ENCODE assay signal across 7 cellular contexts in genomic region chr5:122101636-122102285, GRCh38. TPM values are rescaled to one million over a fixed set of nuclear protein-coding genes. Genes with fewer than 3 reads are reported as not detected.
A peak's percentile ranks its signal among the peaks of the same experiment; 100 is the strongest.
DNase-seq lines count a peak whose midpoint lies in the region; ATAC-seq, FAIRE-seq and TF ChIP-seq lines count a peak whose summit lies in the region.

No MANE protein-coding gene starts in this region.

- H4K20me1 ChIP-seq in astrocyte (ENCODE audit: insufficient read depth, low read length), result no peaks in the 10 kb centered on the region

- H3K27ac ChIP-seq in astrocyte (ENCODE audit: low read depth, low read length) (peak overlapping the region; percentile 55), liver (ENCODE audit: low read depth in 1 of 2, low read length in 2 of 2) (no peak overlapping the region)

- H3K27me3 ChIP-seq in GM06990 (replicated peaks; ENCODE audit: control insufficient read depth, insufficient read depth, low read length), result no peaks in the 10 kb centered on the region
- H3K27me3 ChIP-seq in astrocyte (ENCODE audit: insufficient read depth, low read length), result no peaks in the 10 kb centered on the region
- no peaks in the 10 kb centered on the region for H3K27me3 ChIP-seq in liver (ENCODE audit: control insufficient read depth in 4 of 4, insufficient read depth in 4 of 4, low read length in 3 of 4)

- peaks cover 27% of the 10 kb centered on the region for H3K4me1 ChIP-seq in astrocyte (ENCODE audit: insufficient read depth, low read length)
- no peaks in the 10 kb centered on the region for H3K4me1 ChIP-seq in liver (ENCODE audit: control insufficient read depth in 4 of 4, insufficient read depth in 4 of 4, low read length in 3 of 4)

- peak; percentile 79 to 81 for TF ChIP-seq RAD21 in liver (IDR thresholded peaks at IDR 0.05)

- H3K36me3 Mint-ChIP-seq in astrocyte (ENCODE audit: low read depth, unreplicated experiment), result no peaks in the 10 kb centered on the region
- no peaks in the 10 kb centered on the region for H3K36me3 Mint-ChIP-seq in naive thymus-derived CD8-positive, alpha-beta T cell

- WGBS in liver, result 24% methylated on average over 4 of the region's 4 CpGs

- DNase-seq in GM06990 (ENCODE audit: extremely low read depth, insufficient read length), result no peak
- DNase-seq in NCI-H1105 (lab: John Stamatoyannopoulos, UW), result peak; percentile 14
- peak; percentile 44 for DNase-seq in astrocyte (ENCODE audit: low read depth)
- DNase-seq in retina, result no peak
- no peak for DNase-seq in naive thymus-derived CD8-positive, alpha-beta T cell

- H3K36me3 ChIP-seq in GM06990 (ENCODE audit: control insufficient read depth, insufficient read depth, low read length) (no peaks in the 10 kb centered on the region), astrocyte (ENCODE audit: insufficient read depth, low read length) (no peaks in the 10 kb centered on the region), liver (ENCODE audit: control insufficient read depth in 4 of 4, insufficient read depth in 3 of 4, low read depth in 1 of 4, low read length in 3 of 4) (no peaks in the 10 kb centered on the region)

- peak; percentile 80 for ATAC-seq in GM21786 (IDR thresholded peaks at IDR 0.05; ENCODE audit: unreplicated experiment)
- ATAC-seq in naive thymus-derived CD8-positive, alpha-beta T cell, result no peak

- POLR2A ChIA-PET in naive thymus-derived CD8-positive, alpha-beta T cell (lab: Charles Lee), result interaction anchor here (0.6 kb wide), 1 partner anchor 9 kb away, joined by 4 read pairs; no protein-coding TSS in a partner anchor

- peak overlapping the region; percentile 3 for H3K27ac Mint-ChIP-seq in astrocyte (ENCODE audit: unreplicated experiment)
- no peak overlapping the region for H3K27ac Mint-ChIP-seq in naive thymus-derived CD8-positive, alpha-beta T cell

- no peak overlapping the region for H3K4me2 ChIP-seq in astrocyte (ENCODE audit: low read length)

- no peaks in the 10 kb centered on the region for H3K9me3 Mint-ChIP-seq in astrocyte (ENCODE audit: unreplicated experiment)
- H3K9me3 Mint-ChIP-seq in naive thymus-derived CD8-positive, alpha-beta T cell, result no peaks in the 10 kb centered on the region

- no peak overlapping the region for H3K4me3 Mint-ChIP-seq in astrocyte (ENCODE audit: unreplicated experiment)
- H3K4me3 Mint-ChIP-seq in naive thymus-derived CD8-positive, alpha-beta T cell, result no peak overlapping the region

- H3K9me3 ChIP-seq in astrocyte (ENCODE audit: insufficient read depth, low read depth, low read length), result no peaks in the 10 kb centered on the region
- no peaks in the 10 kb centered on the region for H3K9me3 ChIP-seq in liver (ENCODE audit: control insufficient read depth in 4 of 4, low read length in 3 of 4)

- FAIRE-seq in astrocyte (lab: Jason Lieb, UNC), result peak; percentile 94

- H3K27me3 Mint-ChIP-seq in astrocyte (ENCODE audit: low read depth, unreplicated experiment), result no peaks in the 10 kb centered on the region
- peaks cover 1 to 14% (median 6%) of the 10 kb centered on the region in 5 donors for H3K27me3 Mint-ChIP-seq in naive thymus-derived CD8-positive, alpha-beta T cell

- H3K4me3 ChIP-seq in GM06990 (replicated peaks; ENCODE audit: low read depth, low read length) (no peak overlapping the region), astrocyte (ENCODE audit: insufficient read depth, low read depth, low read length) (no peak overlapping the region), liver (ENCODE audit: low read depth in 1 of 3, low read length in 3 of 3) (no peak overlapping the region)

- H2AFZ ChIP-seq in astrocyte (ENCODE audit: low read depth, low read length), result no peak overlapping the region

- no peaks in the 10 kb centered on the region for H3K79me2 ChIP-seq in astrocyte (ENCODE audit: insufficient read depth, low read length)

- H3K4me1 Mint-ChIP-seq in astrocyte (ENCODE audit: low read depth, unreplicated experiment), result peaks cover 20% of the 10 kb centered on the region
- no peaks in the 10 kb centered on the region for H3K4me1 Mint-ChIP-seq in naive thymus-derived CD8-positive, alpha-beta T cell

- peak overlapping the region; percentile 67 for H3K9ac ChIP-seq in astrocyte (ENCODE audit: low read length)
- H3K9ac ChIP-seq in liver (ENCODE audit: low read depth in 1 of 2, low read length in 2 of 2), result no peak overlapping the region

- TF ChIP-seq CTCF in GM06990 (IDR thresholded peaks at IDR 0.05; ENCODE audit: insufficient read depth, low read length, poor library complexity, severe bottlenecking) (peak; percentile 50), astrocyte (IDR thresholded peaks at IDR 0.05; ENCODE audit: insufficient read depth, low read depth, low read length) (peak; percentile 78), liver (IDR thresholded peaks at IDR 0.05; ENCODE audit: low read depth, low read length, missing input control) (peak; percentile 50)

TF ChIP-seq in liver, 16 proteins besides CTCF, POLR2A, EP300 and RAD21:
- no peak for TF ChIP-seq ATF3 (IDR thresholded peaks at IDR 0.05)
- no peak for TF ChIP-seq JUND (IDR thresholded peaks at IDR 0.05)
- no peak for TF ChIP-seq MAX (IDR thresholded peaks at IDR 0.05)
- TF ChIP-seq YY1 (IDR thresholded peaks at IDR 0.05), result no peak
- TF ChIP-seq HNF4A (conservative IDR thresholded peaks at IDR 0.05), result no peak
- no peak for TF ChIP-seq FOXA1 (IDR thresholded peaks at IDR 0.05)
- TF ChIP-seq GABPA (IDR thresholded peaks at IDR 0.05 in 1 of 2, conservative IDR thresholded peaks at IDR 0.05 in 1 of 2), result no peak
- TF ChIP-seq SP1 (IDR thresholded peaks at IDR 0.05), result no peak
- TF ChIP-seq RXRA (IDR thresholded peaks at IDR 0.05), result no peak
- TF ChIP-seq EGR1 (IDR thresholded peaks at IDR 0.05; ENCODE audit: low read depth in 2 of 2), result no peak
- no peak for TF ChIP-seq FOXA2 (IDR thresholded peaks at IDR 0.05)
- TF ChIP-seq ZBTB33 (IDR thresholded peaks at IDR 0.05), result no peak
- TF ChIP-seq HNF4G (IDR thresholded peaks at IDR 0.05), result no peak
- TF ChIP-seq TAF1 (conservative IDR thresholded peaks at IDR 0.05), result no peak
- TF ChIP-seq REST (IDR thresholded peaks at IDR 0.05), result no peak
- TF ChIP-seq NR2F2 (IDR thresholded peaks at IDR 0.05), result no peak

RNA-seq across cellular contexts. Expression of gene LOX, which starts 23.7 kb away (rescaled TPM):
- total RNA-seq in astrocyte (1,150 and 1,249 TPM in 2 replicates), liver (1 to 10 TPM in 1 of 2 donors, under 1 TPM in 1; 0.84 to 1.0 TPM)
- 1 to 10 TPM in 1 of 2 donors, under 1 TPM in 1; 0.42 to 2.2 TPM for polyA plus RNA-seq in liver
- total RNA-seq in naive thymus-derived CD8-positive, alpha-beta T cell, result not detected
- polyA plus RNA-seq in naive thymus-derived CD8-positive, alpha-beta T cell, result not detected

RNA-seq across cellular contexts. Expression of gene ZNF474, which starts 27.6 kb away (rescaled TPM):
- total RNA-seq in astrocyte (0.38 and 0.45 TPM in 2 replicates), liver (under 1 TPM; 0.23 to 0.25 TPM)
- under 1 TPM in 1 of 2 donors, not detected in 1; 0.03 TPM for polyA plus RNA-seq in liver
- under 1 TPM; 0.42 to 0.47 TPM for total RNA-seq in naive thymus-derived CD8-positive, alpha-beta T cell
- polyA plus RNA-seq in naive thymus-derived CD8-positive, alpha-beta T cell, result not detected

Comparison
In these comparisons a context has a peak if more than half of its experiments do, and no peak if none do; other contexts are left out.
1. DNase-seq: peak in NCI-H1105 (single experiment) and astrocyte (single experiment); none in GM06990 (single experiment), retina (single experiment) and naive thymus-derived CD8-positive, alpha-beta T cell (0 of 10).
2. RNA of gene LOX, which starts 23.7 kb away (total RNA-seq): 1,150 to 1,249 TPM in astrocyte; 0.84 to 1.0 TPM in liver and not detected in naive thymus-derived CD8-positive, alpha-beta T cell; every median in the first group is over 100 times any median in the second.
3. Peak in every context shown above with its lines, with median percentiles within 50 percentile points of each other: CTCF ChIP-seq.